8 cellular contexts compared by ENCODE assay signal in the genomic region with DNA sequence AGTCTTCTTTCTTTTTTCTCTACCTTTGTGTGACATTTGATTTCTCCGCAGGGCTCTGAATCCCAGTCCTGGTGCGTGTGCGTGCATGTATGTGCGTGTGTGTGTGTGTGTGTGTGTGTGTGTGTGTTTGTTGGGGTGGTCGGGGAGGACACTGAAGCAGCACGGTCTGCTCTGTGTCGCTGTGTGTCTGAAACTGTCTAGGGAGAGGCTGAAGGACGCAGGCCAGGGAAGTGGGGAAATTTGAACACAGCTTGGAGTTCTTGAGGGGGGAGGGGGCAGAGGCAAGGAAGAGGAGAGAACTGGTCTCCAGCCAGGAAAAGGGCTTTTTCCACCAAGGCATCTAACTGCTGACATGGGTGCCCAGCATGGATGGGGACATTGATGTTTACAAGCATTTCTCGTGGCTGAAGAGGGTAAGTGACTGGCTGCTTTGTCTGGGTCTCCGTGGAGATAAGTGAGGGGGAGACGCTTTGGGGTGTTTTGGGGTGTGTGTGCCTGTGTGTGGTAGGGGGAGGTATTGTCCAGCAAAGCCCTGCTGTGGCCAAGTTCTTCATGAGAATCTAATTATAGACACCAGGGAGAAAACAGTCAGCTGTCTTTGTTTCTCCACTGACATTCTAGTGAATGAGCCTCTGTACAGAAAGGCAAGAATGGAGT.
DNase-seq lines count a peak whose midpoint lies in the region; ATAC-seq and TF ChIP-seq lines count a peak whose summit lies in the region.

No MANE protein-coding gene starts in this region.

- peaks cover 30% of the 10 kb centered on the region for H3K4me1 Mint-ChIP-seq in T-helper 2 cell treated with Interferon-gamma antibody and Interleukin-4, amounts not matched to agents 5 μg/mL and 100 μg/mL, for 36 hours (ENCODE audit: low read depth)

- no peaks in the 10 kb centered on the region for H3K79me1 ChIP-seq in mesenchymal stem cell (replicated peaks; ENCODE audit: low read length, poor library complexity, severe bottlenecking)

- peak overlapping the region; percentile 87 for H3K9ac ChIP-seq in mesenchymal stem cell (ENCODE audit: low read length)

- H3K27ac ChIP-seq in coronary artery (peak overlapping the region; percentile 75 to 96), mesenchymal stem cell (ENCODE audit: low read length, poor library complexity, severe bottlenecking) (no peak overlapping the region), testis (peak overlapping the region; percentile 82 to 83)

- no peak for TF ChIP-seq CTCF in coronary artery (IDR thresholded peaks at IDR 0.05)
- TF ChIP-seq CTCF in testis (IDR thresholded peaks at IDR 0.05), result no peak

- peak overlapping the region; percentile 98 for H4K91ac ChIP-seq in mesenchymal stem cell (ENCODE audit: low read length)

- H3K27ac Mint-ChIP-seq in T-helper 2 cell treated with Interferon-gamma antibody and Interleukin-4, amounts not matched to agents 5 μg/mL and 100 μg/mL, for 36 hours, result no peak overlapping the region

- H3K27me3 ChIP-seq in mesenchymal stem cell (ENCODE audit: control insufficient read depth in 1 of 2, insufficient read depth in 1 of 2, low read length in 2 of 2), result no peaks in the 10 kb centered on the region
- no peaks in the 10 kb centered on the region for H3K27me3 ChIP-seq in testis

- H3K18ac ChIP-seq in mesenchymal stem cell (ENCODE audit: low read depth in 1 of 2, low read length in 2 of 2), result peak overlapping the region; percentile 65 to 97

- H2BK120ac ChIP-seq in mesenchymal stem cell (ENCODE audit: low read depth, low read length), result peak overlapping the region; percentile 80

- no peaks in the 10 kb centered on the region for H3K36me3 Mint-ChIP-seq in T-helper 2 cell treated with Interferon-gamma antibody and Interleukin-4, amounts not matched to agents 5 μg/mL and 100 μg/mL, for 36 hours (ENCODE audit: low read depth)

- intact Hi-C loops in testis (cut with DNase I; ENCODE audit: low total_unique reads), result loop anchor here (5.0 kb wide), 1 partner anchor 80 kb away; no protein-coding TSS in a partner anchor

- H3K4ac ChIP-seq in mesenchymal stem cell (ENCODE audit: low read depth in 1 of 2, low read length in 2 of 2), result peak overlapping the region; percentile 65 to 90

- H4K8ac ChIP-seq in mesenchymal stem cell (ENCODE audit: low read length), result peak overlapping the region; percentile 94

- H3K27me3 Mint-ChIP-seq in T-helper 2 cell treated with Interferon-gamma antibody and Interleukin-4, amounts not matched to agents 5 μg/mL and 100 μg/mL, for 36 hours (ENCODE audit: low read depth), result peaks cover 49% of the 10 kb centered on the region

- ATAC-seq in HG02763 (IDR thresholded peaks at IDR 0.05; ENCODE audit: unreplicated experiment), result no peak
- ATAC-seq in activated CD4-positive, CD25-positive, alpha-beta regulatory T cell treated with anti-CD3 and anti-CD28 coated beads, Interleukin-2, amount 50 U/mL, for 24 hours, result no peak

- H3K36me3 ChIP-seq in mesenchymal stem cell (ENCODE audit: control insufficient read depth in 1 of 2, insufficient read depth in 2 of 2, low read depth in 1 of 2, low read length in 2 of 2) (no peaks in the 10 kb centered on the region), testis (ENCODE audit: low read depth, missing control alignments) (no peaks in the 10 kb centered on the region)

- H3K4me1 ChIP-seq in mesenchymal stem cell (ENCODE audit: control insufficient read depth, insufficient read depth, low read depth, low read length), result peaks cover 36% of the 10 kb centered on the region
- H3K4me1 ChIP-seq in testis, result peaks cover 79% of the 10 kb centered on the region

- H2BK12ac ChIP-seq in mesenchymal stem cell (ENCODE audit: low read length in 2 of 2), result peak overlapping the region; percentile 6 to 99

- H2AFZ ChIP-seq in mesenchymal stem cell (ENCODE audit: low read depth, low read length), result peak overlapping the region; percentile 36

- H2BK5ac ChIP-seq in mesenchymal stem cell (ENCODE audit: low read depth, low read length, poor library complexity, severe bottlenecking), result no peak overlapping the region

- WGBS in mesenchymal stem cell, result 15% methylated on average over 11 of the region's 11 CpGs
- 26 to 50% methylated on average over 11 of the region's 11 CpGs for WGBS in testis, 2 donors

- no peak overlapping the region for H2BK15ac ChIP-seq in mesenchymal stem cell (ENCODE audit: low read depth, poor library complexity, severe bottlenecking)

- peak overlapping the region; percentile 58 for H3K4me3 Mint-ChIP-seq in T-helper 2 cell treated with Interferon-gamma antibody and Interleukin-4, amounts not matched to agents 5 μg/mL and 100 μg/mL, for 36 hours

- H3K23ac ChIP-seq in mesenchymal stem cell (ENCODE audit: low read length in 2 of 2), result no peak overlapping the region

- peak overlapping the region; percentile 46 for H3K4me2 ChIP-seq in mesenchymal stem cell (ENCODE audit: low read length, poor library complexity, severe bottlenecking)

- H3K9me3 ChIP-seq in mesenchymal stem cell (ENCODE audit: control insufficient read depth, low read length) (no peaks in the 10 kb centered on the region), testis (no peaks in the 10 kb centered on the region)

- no peak for TF ChIP-seq POLR2A in testis (IDR thresholded peaks at IDR 0.05)

- peak overlapping the region in 1 of 2 experiments; percentile 78 for H3K14ac ChIP-seq in mesenchymal stem cell (ENCODE audit: low read length in 2 of 2)

- no peak for DNase-seq in T-helper 2 cell treated with Interferon-gamma antibody and Interleukin-4, amounts not matched to agents 5 μg/mL and 100 μg/mL, for 36 hours (ENCODE audit: low spot score)
- DNase-seq in T-helper 2 cell (no peak), coronary artery (ENCODE audit: low spot score) (peak; percentile 85), mesenchymal stem cell (peak; percentile 85), testis (peak; percentile 63), T1000 (lab: John Stamatoyannopoulos, UW) (no peak)

- H3K9me3 Mint-ChIP-seq in T-helper 2 cell treated with Interferon-gamma antibody and Interleukin-4, amounts not matched to agents 5 μg/mL and 100 μg/mL, for 36 hours, result no peaks in the 10 kb centered on the region

- no peak overlapping the region for H2AK5ac ChIP-seq in mesenchymal stem cell (ENCODE audit: low read length, severe bottlenecking)

- peak overlapping the region; percentile 68 for H3K4me3 ChIP-seq in coronary artery
- H3K4me3 ChIP-seq in mesenchymal stem cell (ENCODE audit: insufficient read depth in 1 of 2, low read depth in 1 of 2, low read length in 2 of 2), result peak overlapping the region in 1 of 2 experiments; percentile 69
- H3K4me3 ChIP-seq in testis, result peak overlapping the region; percentile 2 to 49

Comparison
In these comparisons a context has a peak if more than half of its experiments do, and no peak if none do; other contexts are left out.
1. DNase-seq: peak in coronary artery (single experiment), mesenchymal stem cell (single experiment) and testis (single experiment); none in T-helper 2 cell treated with Interferon-gamma antibody and Interleukin-4, amounts not matched to agents 5 μg/mL and 100 μg/mL, for 36 hours (single experiment), T-helper 2 cell (0 of 5) and T1000 (single experiment).